ENCODE assay signal across 21 cellular contexts in genomic region chr16:12690024-12690423, GRCh38.
"Had no signal": no experiment of that assay in that cellular context is flagged by ENCODE, and none has a peak within 500 bp of the region (broad histone marks: within the 10 kb centered on the region; RNA-seq: fewer than 3 reads in every experiment).

No MANE protein-coding gene starts in this region.

- H3K4me3 ChIP-seq: MG63, SJSA1, SK-N-MC had no signal

- H3K4me1 ChIP-seq: SJSA1 had no signal

- DNase-seq: Karpas-422, KBM-7, MG63, NCI-H1092, NCI-H1105 treated with DMSO at 0.1 percent for 48 hours, NCI-H1417 treated with DMSO at 0.1 percent for 48 hours, NCI-H146, NCI-H1694 treated with DMSO at 0.1 percent for 48 hours, NCI-H1930, NCI-H2081, NCI-H2107, NCI-H2227 treated with DMSO at 0.1 percent for 48 hours, NCI-H524, NCI-H526 treated with DMSO at 0.1 percent for 48 hours, NCI-H748 treated with DMSO at 0.1 percent for 48 hours, Right ventricle myocardium superior, RPMI8226, SIG-M5 had no signal

- H3K36me3 ChIP-seq: MG63, SJSA1 had no signal

- H3K4me1 Mint-ChIP-seq: IgD-negative memory B cell had no signal

- H3K9me3 ChIP-seq: MG63, SJSA1 had no signal

- H3K27me3 ChIP-seq: MG63, SJSA1 had no signal

- H3K4me3 Mint-ChIP-seq: IgD-negative memory B cell had no signal

- H3K27me3 Mint-ChIP-seq: IgD-negative memory B cell had no signal

- H3K27ac Mint-ChIP-seq: IgD-negative memory B cell had no signal

- H3K27ac ChIP-seq: SJSA1, SK-N-MC had no signal

- H3K9me3 Mint-ChIP-seq: IgD-negative memory B cell had no signal
